Comparison of ENCODE assay signal across 31 cellular contexts in genomic region chr6:35084511-35085203, GRCh38. TPM values are rescaled to one million over a fixed set of nuclear protein-coding genes. Genes with fewer than 3 reads are reported as not detected.
DNase-seq lines count a peak whose midpoint lies in the region; ATAC-seq and TF ChIP-seq lines count a peak whose summit lies in the region.
"Had no signal": no experiment of that assay in that cellular context is flagged by ENCODE, and none has a peak within 500 bp of the region (broad histone marks: within the 10 kb centered on the region; RNA-seq: fewer than 3 reads in every experiment).

No MANE protein-coding gene starts in this region.

- no peaks in the 10 kb centered on the region for H3K27me3 Mint-ChIP-seq in activated CD8-positive, alpha-beta memory T cell treated with anti-CD3 and anti-CD28 coated beads, Interleukin-2, amount 10 ng/mL, durations not matched to agents 7 days and 5 days
- no peaks in the 10 kb centered on the region for H3K27me3 Mint-ChIP-seq in WTC11 (ENCODE audit: low read depth)

- H3K4me1 Mint-ChIP-seq in activated CD8-positive, alpha-beta memory T cell treated with anti-CD3 and anti-CD28 coated beads, Interleukin-2, amount 10 ng/mL, durations not matched to agents 7 days and 5 days, result peaks cover 2% of the 10 kb centered on the region
- H3K4me1 Mint-ChIP-seq in WTC11, result peaks cover 17% of the 10 kb centered on the region

- no peak for ATAC-seq in activated CD8-positive, alpha-beta memory T cell treated with anti-CD3 and anti-CD28 coated beads, Interleukin-2, amount 10 ng/mL, durations not matched to agents 7 days and 5 days
- ATAC-seq in WTC11, result no peak
- ATAC-seq: foreskin keratinocyte had no signal

- no peak overlapping the region for H3K27ac ChIP-seq in tibial artery
- H3K27ac ChIP-seq: hepatocyte, KMS-11, left ventricle myocardium inferior, Peyer's patch, prostate gland, SK-N-MC, uterus had no signal

- peak; percentile 23 for DNase-seq in activated CD8-positive, alpha-beta memory T cell treated with anti-CD3 and anti-CD28 coated beads, Interleukin-2, amount 50 U/mL, for 48 hours
- DNase-seq in activated CD8-positive, alpha-beta memory T cell treated with anti-CD3 and anti-CD28 coated beads, Interleukin-2, amount 10 ng/mL, durations not matched to agents 7 days and 5 days, result no peak
- DNase-seq in WTC11 (ENCODE audit: low spot score), result no peak
- peak; percentile 84 for DNase-seq in mesenteric fat pad (ENCODE audit: low spot score)
- DNase-seq in tibial artery, result peak; percentile 14 to 55
- DNase-seq in medulla oblongata (ENCODE audit: extremely low spot score), result no peak
- no peak for DNase-seq in Kasumi-1 (lab: John Stamatoyannopoulos, UW)
- DNase-seq in HCEC 1CT, result no peak
- DNase-seq: activated CD4-positive, alpha-beta T cell treated with anti-CD3 and anti-CD28 coated beads, Interleukin-2, amount 50 U/mL, for 4 hours; activated gamma-delta T cell; cerebellar nuclear complex; DMS53; erythroblast; H9; immature natural killer cell; left ventricle myocardium inferior; NCI-H1694; NCI-H2171 treated with DMSO at 0.1 percent for 48 hours; NCI-H524 treated with DMSO at 0.1 percent for 48 hours; stimulated activated CD8-positive, alpha-beta memory T cell treated with anti-CD3 and anti-CD28 coated beads, Interleukin-4, amount 100 ng/mL, for 48 hours had no signal

- H3K4me3 Mint-ChIP-seq in activated CD8-positive, alpha-beta memory T cell treated with anti-CD3 and anti-CD28 coated beads, Interleukin-2, amount 10 ng/mL, durations not matched to agents 7 days and 5 days, result no peak overlapping the region
- H3K4me3 Mint-ChIP-seq in WTC11, result no peak overlapping the region
- H3K4me3 Mint-ChIP-seq: H9, immature natural killer cell, mesothelial cell of epicardium had no signal

- POLR2A ChIA-PET in WTC11 (lab: Charles Lee), result no interaction called here

- CTCF ChIA-PET in activated CD8-positive, alpha-beta memory T cell treated with anti-CD3 and anti-CD28 coated beads, Interleukin-2, amount 10 ng/mL, durations not matched to agents 7 days and 5 days (lab: Charles Lee), result no interaction called here
- CTCF ChIA-PET in WTC11 (lab: Charles Lee), result interaction anchor here (1.9 kb wide), 1 partner anchor 98 kb away, joined by 7 read pairs; no protein-coding TSS in a partner anchor

- no peaks in the 10 kb centered on the region for H3K27me3 ChIP-seq in tibial artery
- H3K27me3 ChIP-seq: BE2C, foreskin keratinocyte, hepatocyte, Peyer's patch, uterus had no signal

- no peak overlapping the region for H3K4me3 ChIP-seq in tibial artery
- H3K4me3 ChIP-seq: hepatocyte, left ventricle myocardium inferior, Peyer's patch, prostate gland, SK-N-MC, uterus had no signal

- H3K9me3 Mint-ChIP-seq in activated CD8-positive, alpha-beta memory T cell treated with anti-CD3 and anti-CD28 coated beads, Interleukin-2, amount 10 ng/mL, durations not matched to agents 7 days and 5 days (ENCODE audit: low read depth), result no peaks in the 10 kb centered on the region
- no peaks in the 10 kb centered on the region for H3K9me3 Mint-ChIP-seq in WTC11
- H3K9me3 Mint-ChIP-seq: H9, immature natural killer cell, mesothelial cell of epicardium had no signal

- H3K36me3 Mint-ChIP-seq in activated CD8-positive, alpha-beta memory T cell treated with anti-CD3 and anti-CD28 coated beads, Interleukin-2, amount 10 ng/mL, durations not matched to agents 7 days and 5 days, result no peaks in the 10 kb centered on the region
- H3K36me3 Mint-ChIP-seq in WTC11, result peaks cover 40% of the 10 kb centered on the region

- H3K27ac Mint-ChIP-seq in activated CD8-positive, alpha-beta memory T cell treated with anti-CD3 and anti-CD28 coated beads, Interleukin-2, amount 10 ng/mL, durations not matched to agents 7 days and 5 days, result no peak overlapping the region
- H3K27ac Mint-ChIP-seq in WTC11, result peak overlapping the region; percentile 17
- H3K27ac Mint-ChIP-seq: immature natural killer cell, mesothelial cell of epicardium had no signal

- peaks cover 87 to 100% (median 99%) of the 10 kb centered on the region in 3 donors for H3K36me3 ChIP-seq in tibial artery
- H3K36me3 ChIP-seq: BE2C, uterus had no signal

- no peaks in the 10 kb centered on the region for H3K9me3 ChIP-seq in tibial artery
- H3K9me3 ChIP-seq: BE2C, left ventricle myocardium inferior, Peyer's patch, prostate gland, uterus had no signal

- TF ChIP-seq CTCF in WTC11 (IDR thresholded peaks at IDR 0.05) (no peak), tibial artery (IDR thresholded peaks at IDR 0.05) (no peak)

- intact Hi-C loops in tibial artery (cut with DNase I; ENCODE audit: low total_unique reads), result no loop called here

- peaks cover 0 to 20% (median 9%) of the 10 kb centered on the region in 4 donors for H3K4me1 ChIP-seq in tibial artery
- H3K4me1 ChIP-seq: BE2C, prostate gland, uterus had no signal

TF ChIP-seq in WTC11, 78 proteins besides CTCF, POLR2A, EP300 and RAD21:
- no peak for TF ChIP-seq FOXP4 (CRISPR knock-in tag; IDR thresholded peaks at IDR 0.05)

RNA-seq across cellular contexts. Expression of gene TCP11, which starts 56.5 kb away (rescaled TPM):
- not detected for total RNA-seq in activated CD8-positive, alpha-beta memory T cell treated with anti-CD3 and anti-CD28 coated beads, Interleukin-2, amount 10 ng/mL, durations not matched to agents 7 days and 5 days
- total RNA-seq in WTC11 (2021), result not detected in 3 replicates
- total RNA-seq in mesenteric fat pad, result not detected
- total RNA-seq: A673; foreskin keratinocyte; H9; hepatocyte; left ventricle myocardium inferior; Peyer's patch; T-helper 2 cell treated with Interferon-gamma antibody and Interleukin-4, amounts not matched to agents 100 ng/mL and 5 ng/mL, for 36 hours had no signal

Comparison
In these comparisons a context has a peak if more than half of its experiments do, and no peak if none do; other contexts are left out.
1. DNase-seq: peak in activated CD8-positive, alpha-beta memory T cell treated with anti-CD3 and anti-CD28 coated beads, Interleukin-2, amount 50 U/mL, for 48 hours (single experiment), mesenteric fat pad (single experiment) and tibial artery (2 of 2); none in activated CD8-positive, alpha-beta memory T cell treated with anti-CD3 and anti-CD28 coated beads, Interleukin-2, amount 10 ng/mL, durations not matched to agents 7 days and 5 days (single experiment), WTC11 (single experiment), medulla oblongata (single experiment), Kasumi-1 (0 of 2) and HCEC 1CT (single experiment).